In genomic region chr14:59483819-59484610, GRCh38 we compare ENCODE assay signal across 1 cellular context.
TF ChIP-seq lines count a peak whose summit lies in the region.

A gene with protein sequence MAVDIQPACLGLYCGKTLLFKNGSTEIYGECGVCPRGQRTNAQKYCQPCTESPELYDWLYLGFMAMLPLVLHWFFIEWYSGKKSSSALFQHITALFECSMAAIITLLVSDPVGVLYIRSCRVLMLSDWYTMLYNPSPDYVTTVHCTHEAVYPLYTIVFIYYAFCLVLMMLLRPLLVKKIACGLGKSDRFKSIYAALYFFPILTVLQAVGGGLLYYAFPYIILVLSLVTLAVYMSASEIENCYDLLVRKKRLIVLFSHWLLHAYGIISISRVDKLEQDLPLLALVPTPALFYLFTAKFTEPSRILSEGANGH (plus strand): TSS chr14:59484517. CDS start chr14:59484590, 73 bp downstream.
Gene L3HYPDH, minus strand, starts transcription at chr14:59484408. Its CDS starts 92 bp downstream, at chr14:59484316.

TF ChIP-seq in HepG2, 621 proteins besides CTCF, POLR2A, EP300 and RAD21 (continued from another document and continues in another):
- TF ChIP-seq REXO4 (CRISPR knock-in tag; IDR thresholded peaks at IDR 0.05; ENCODE audit: borderline replicate concordance) (peak; percentile 94), ZMAT5 (CRISPR knock-in tag; IDR thresholded peaks at IDR 0.05; ENCODE audit: borderline replicate concordance, low read depth) (0 out of 2 replicates have a peak, but pooled peaks have one; percentile 85), ZBTB7A (CRISPR knock-in tag; IDR thresholded peaks at IDR 0.05) (peak; percentile 94), RBM39 (IDR thresholded peaks at IDR 0.05; ENCODE audit: low read depth, low read length, poor library complexity, severe bottlenecking) (peak; percentile 76), MEIS2 (CRISPR knock-in tag; IDR thresholded peaks at IDR 0.05) (peak; percentile 96), ATRX (CRISPR knock-in tag; IDR thresholded peaks at IDR 0.05; ENCODE audit: borderline replicate concordance) (peak; percentile 35; the same call in 1 of the 2 replicates), FOXC1 (CRISPR knock-in tag; IDR thresholded peaks at IDR 0.05; ENCODE audit: borderline replicate concordance) (peak; percentile 99), TEF (CRISPR knock-in tag; IDR thresholded peaks at IDR 0.05) (peak; percentile 89; the same call in 1 of the 2 replicates), PITX1 (CRISPR knock-in tag; IDR thresholded peaks at IDR 0.05) (peak; percentile 91), ZFY (CRISPR knock-in tag; IDR thresholded peaks at IDR 0.05) (peak; percentile 98), MATR3 (CRISPR knock-in tag; IDR thresholded peaks at IDR 0.05) (no peak; the same call in 1 of the 2 replicates), CCDC6 (CRISPR knock-in tag; IDR thresholded peaks at IDR 0.05) (peak; percentile 98), ZNF282 (IDR thresholded peaks at IDR 0.05; ENCODE audit: partially characterized antibody) (no peak), U2AF2 (IDR thresholded peaks at IDR 0.05; ENCODE audit: low read depth, low read length) (no peak), ZIK1 (CRISPR knock-in tag; IDR thresholded peaks at IDR 0.05; ENCODE audit: borderline replicate concordance, low read depth) (peak; percentile 64; the same call in 1 of the 2 replicates), ZNF407 (CRISPR knock-in tag; IDR thresholded peaks at IDR 0.05; ENCODE audit: not compliant biosample characterization) (peak; percentile 96), MIER3 (CRISPR knock-in tag; IDR thresholded peaks at IDR 0.05; ENCODE audit: borderline replicate concordance) (peak; percentile 62; the same call in 1 of the 2 replicates), FOXA1 (IDR thresholded peaks at IDR 0.05) (no peak), FOXA1 (CRISPR knock-in tag; IDR thresholded peaks at IDR 0.05) (peak; percentile 62), ZNF75D (CRISPR knock-in tag; IDR thresholded peaks at IDR 0.05; ENCODE audit: borderline replicate concordance) (peak; percentile 96; the same call in 1 of the 2 replicates), YEATS4 (CRISPR knock-in tag; IDR thresholded peaks at IDR 0.05; ENCODE audit: borderline replicate concordance) (peak; percentile 100), MBNL3 (CRISPR knock-in tag; conservative IDR thresholded peaks at IDR 0.05) (no peak), LBX2 (CRISPR knock-in tag; IDR thresholded peaks at IDR 0.05; ENCODE audit: borderline replicate concordance) (peak; percentile 87; the same call in 1 of the 2 replicates), RFXANK (CRISPR knock-in tag; IDR thresholded peaks at IDR 0.05) (no peak), ZNF180 (CRISPR knock-in tag; IDR thresholded peaks at IDR 0.05; ENCODE audit: borderline replicate concordance, low read depth) (no peak; the same call in 1 of the 2 replicates), SALL2 (CRISPR knock-in tag; IDR thresholded peaks at IDR 0.05) (peak; percentile 96), MAFG (CRISPR knock-in tag; IDR thresholded peaks at IDR 0.05) (0 out of 2 replicates have a peak, but pooled peaks have one; percentile 74), ZNF484 (CRISPR knock-in tag; IDR thresholded peaks at IDR 0.05; ENCODE audit: borderline replicate concordance, low read depth) (peak; percentile 89; the same call in 1 of the 2 replicates), ZNF83 (CRISPR knock-in tag; IDR thresholded peaks at IDR 0.05; ENCODE audit: borderline replicate concordance) (peak; percentile 65; the same call in 1 of the 2 replicates), RELA (CRISPR knock-in tag; IDR thresholded peaks at IDR 0.05) (no peak), ZNF547 (CRISPR knock-in tag; IDR thresholded peaks at IDR 0.05) (peak; percentile 97), ZFP41 (CRISPR knock-in tag; IDR thresholded peaks at IDR 0.05; ENCODE audit: borderline replicate concordance) (peak; percentile 90; the same call in 1 of the 2 replicates), TRIM24 (CRISPR knock-in tag; IDR thresholded peaks at IDR 0.05) (no peak; the same call in 1 of the 2 replicates), NFATC3 (CRISPR knock-in tag; IDR thresholded peaks at IDR 0.05) (peak; percentile 94; the same call in 1 of the 2 replicates), TCF7 (IDR thresholded peaks at IDR 0.05; ENCODE audit: low read depth) (no peak), ZC3H13 (CRISPR knock-in tag; IDR thresholded peaks at IDR 0.05) (peak; percentile 89), ADNP (CRISPR knock-in tag; IDR thresholded peaks at IDR 0.05) (0 out of 2 replicates have a peak, but pooled peaks have one; percentile 67), ZBTB37 (CRISPR knock-in tag; IDR thresholded peaks at IDR 0.05) (no peak), NR2C2 (CRISPR knock-in tag; IDR thresholded peaks at IDR 0.05; ENCODE audit: borderline replicate concordance) (peak; percentile 71), ZNF619 (CRISPR knock-in tag; IDR thresholded peaks at IDR 0.05) (peak; percentile 81; the same call in 1 of the 2 replicates), KAT2B (IDR thresholded peaks at IDR 0.05; ENCODE audit: borderline replicate concordance, low read depth, low read length) (no peak), ZNF256 (CRISPR knock-in tag; conservative IDR thresholded peaks at IDR 0.05) (peak; percentile 94; the same call in 1 of the 2 replicates)
- TF ChIP-seq, protein P1, sequence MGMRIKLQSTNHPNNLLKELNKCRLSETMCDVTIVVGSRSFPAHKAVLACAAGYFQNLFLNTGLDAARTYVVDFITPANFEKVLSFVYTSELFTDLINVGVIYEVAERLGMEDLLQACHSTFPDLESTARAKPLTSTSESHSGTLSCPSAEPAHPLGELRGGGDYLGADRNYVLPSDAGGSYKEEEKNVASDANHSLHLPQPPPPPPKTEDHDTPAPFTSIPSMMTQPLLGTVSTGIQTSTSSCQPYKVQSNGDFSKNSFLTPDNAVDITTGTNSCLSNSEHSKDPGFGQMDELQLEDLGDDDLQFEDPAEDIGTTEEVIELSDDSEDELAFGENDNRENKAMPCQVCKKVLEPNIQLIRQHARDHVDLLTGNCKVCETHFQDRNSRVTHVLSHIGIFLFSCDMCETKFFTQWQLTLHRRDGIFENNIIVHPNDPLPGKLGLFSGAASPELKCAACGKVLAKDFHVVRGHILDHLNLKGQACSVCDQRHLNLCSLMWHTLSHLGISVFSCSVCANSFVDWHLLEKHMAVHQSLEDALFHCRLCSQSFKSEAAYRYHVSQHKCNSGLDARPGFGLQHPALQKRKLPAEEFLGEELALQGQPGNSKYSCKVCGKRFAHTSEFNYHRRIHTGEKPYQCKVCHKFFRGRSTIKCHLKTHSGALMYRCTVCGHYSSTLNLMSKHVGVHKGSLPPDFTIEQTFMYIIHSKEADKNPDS (CRISPR knock-in tag; IDR thresholded peaks at IDR 0.05), result peak; percentile 87; the same call in 1 of the 2 replicates
- TF ChIP-seq, protein P2, sequence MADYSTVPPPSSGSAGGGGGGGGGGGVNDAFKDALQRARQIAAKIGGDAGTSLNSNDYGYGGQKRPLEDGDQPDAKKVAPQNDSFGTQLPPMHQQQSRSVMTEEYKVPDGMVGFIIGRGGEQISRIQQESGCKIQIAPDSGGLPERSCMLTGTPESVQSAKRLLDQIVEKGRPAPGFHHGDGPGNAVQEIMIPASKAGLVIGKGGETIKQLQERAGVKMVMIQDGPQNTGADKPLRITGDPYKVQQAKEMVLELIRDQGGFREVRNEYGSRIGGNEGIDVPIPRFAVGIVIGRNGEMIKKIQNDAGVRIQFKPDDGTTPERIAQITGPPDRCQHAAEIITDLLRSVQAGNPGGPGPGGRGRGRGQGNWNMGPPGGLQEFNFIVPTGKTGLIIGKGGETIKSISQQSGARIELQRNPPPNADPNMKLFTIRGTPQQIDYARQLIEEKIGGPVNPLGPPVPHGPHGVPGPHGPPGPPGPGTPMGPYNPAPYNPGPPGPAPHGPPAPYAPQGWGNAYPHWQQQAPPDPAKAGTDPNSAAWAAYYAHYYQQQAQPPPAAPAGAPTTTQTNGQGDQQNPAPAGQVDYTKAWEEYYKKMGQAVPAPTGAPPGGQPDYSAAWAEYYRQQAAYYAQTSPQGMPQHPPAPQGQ (CRISPR knock-in tag; IDR thresholded peaks at IDR 0.05; ENCODE audit: borderline replicate concordance), result peak; percentile 81; the same call in 1 of the 2 replicates
- TF ChIP-seq, protein P3, sequence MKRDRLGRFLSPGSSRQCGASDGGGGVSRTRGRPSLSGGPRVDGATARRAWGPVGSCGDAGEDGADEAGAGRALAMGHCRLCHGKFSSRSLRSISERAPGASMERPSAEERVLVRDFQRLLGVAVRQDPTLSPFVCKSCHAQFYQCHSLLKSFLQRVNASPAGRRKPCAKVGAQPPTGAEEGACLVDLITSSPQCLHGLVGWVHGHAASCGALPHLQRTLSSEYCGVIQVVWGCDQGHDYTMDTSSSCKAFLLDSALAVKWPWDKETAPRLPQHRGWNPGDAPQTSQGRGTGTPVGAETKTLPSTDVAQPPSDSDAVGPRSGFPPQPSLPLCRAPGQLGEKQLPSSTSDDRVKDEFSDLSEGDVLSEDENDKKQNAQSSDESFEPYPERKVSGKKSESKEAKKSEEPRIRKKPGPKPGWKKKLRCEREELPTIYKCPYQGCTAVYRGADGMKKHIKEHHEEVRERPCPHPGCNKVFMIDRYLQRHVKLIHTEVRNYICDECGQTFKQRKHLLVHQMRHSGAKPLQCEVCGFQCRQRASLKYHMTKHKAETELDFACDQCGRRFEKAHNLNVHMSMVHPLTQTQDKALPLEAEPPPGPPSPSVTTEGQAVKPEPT (CRISPR knock-in tag; IDR thresholded peaks at IDR 0.05; ENCODE audit: low read depth), result peak; percentile 90; the same call in 1 of the 2 replicates
- TF ChIP-seq, protein P4, sequence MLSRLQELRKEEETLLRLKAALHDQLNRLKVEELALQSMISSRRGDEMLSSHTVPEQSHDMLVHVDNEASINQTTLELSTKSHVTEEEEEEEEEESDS (CRISPR knock-in tag; IDR thresholded peaks at IDR 0.05; ENCODE audit: borderline replicate concordance), result peak; percentile 79; the same call in 1 of the 2 replicates
